1 cellular context compared by ENCODE assay signal in the genomic region with DNA sequence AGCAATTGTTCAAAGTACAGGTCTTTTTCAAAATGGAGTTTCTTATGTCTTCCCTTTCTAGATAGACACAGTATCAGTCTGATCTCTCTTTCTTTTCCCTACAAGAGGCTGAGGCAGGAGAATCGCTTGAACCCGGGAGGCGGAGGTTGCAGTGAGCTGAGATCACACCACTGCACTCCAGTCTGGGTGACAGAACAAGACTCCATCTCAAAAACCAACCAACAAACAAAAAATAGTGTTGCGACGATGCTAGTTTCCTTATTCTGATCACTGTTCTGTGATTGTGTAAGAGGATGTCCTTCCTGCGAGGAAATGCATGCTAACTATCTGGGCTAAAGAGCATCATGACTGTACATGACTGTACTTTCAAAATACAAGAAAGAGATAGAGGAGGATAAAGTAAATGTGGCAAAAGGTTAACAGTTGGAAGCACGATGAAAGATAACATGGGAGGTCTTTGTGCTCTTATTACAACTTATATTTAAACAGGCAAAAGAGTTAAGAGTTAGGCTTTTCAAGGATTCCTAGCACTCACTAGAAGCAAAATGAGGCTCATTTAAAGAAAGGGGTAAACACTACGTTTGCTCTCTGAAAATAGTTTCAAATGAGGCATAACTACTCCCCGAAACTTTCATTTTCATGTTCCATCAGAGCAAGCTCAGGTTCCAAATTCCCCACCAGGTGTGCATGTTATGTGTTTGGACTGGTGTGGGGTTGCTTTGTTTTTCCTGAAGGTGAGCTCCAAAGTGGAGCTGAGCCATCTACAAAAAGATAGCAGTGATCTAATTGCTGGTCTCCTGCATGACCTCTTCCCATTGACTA.
TF ChIP-seq lines count a peak whose summit lies in the region.

No MANE protein-coding gene starts in this region.

TF ChIP-seq in HepG2, 621 proteins besides CTCF, POLR2A, EP300 and RAD21 (continued from another document and continues in another):
- TF ChIP-seq, protein P1, sequence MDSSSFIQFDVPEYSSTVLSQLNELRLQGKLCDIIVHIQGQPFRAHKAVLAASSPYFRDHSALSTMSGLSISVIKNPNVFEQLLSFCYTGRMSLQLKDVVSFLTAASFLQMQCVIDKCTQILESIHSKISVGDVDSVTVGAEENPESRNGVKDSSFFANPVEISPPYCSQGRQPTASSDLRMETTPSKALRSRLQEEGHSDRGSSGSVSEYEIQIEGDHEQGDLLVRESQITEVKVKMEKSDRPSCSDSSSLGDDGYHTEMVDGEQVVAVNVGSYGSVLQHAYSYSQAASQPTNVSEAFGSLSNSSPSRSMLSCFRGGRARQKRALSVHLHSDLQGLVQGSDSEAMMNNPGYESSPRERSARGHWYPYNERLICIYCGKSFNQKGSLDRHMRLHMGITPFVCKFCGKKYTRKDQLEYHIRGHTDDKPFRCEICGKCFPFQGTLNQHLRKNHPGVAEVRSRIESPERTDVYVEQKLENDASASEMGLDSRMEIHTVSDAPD (CRISPR knock-in tag; IDR thresholded peaks at IDR 0.05), result no peak
- TF ChIP-seq PRMT3 (CRISPR knock-in tag; IDR thresholded peaks at IDR 0.05; ENCODE audit: borderline replicate concordance, low read depth), result no peak
- no peak for TF ChIP-seq ZNF547 (CRISPR knock-in tag; IDR thresholded peaks at IDR 0.05)
- 0 out of 2 replicates have a peak, but pooled peaks have one; percentile 23 for TF ChIP-seq SMC3 (IDR thresholded peaks at IDR 0.05; ENCODE audit: low read length)
- no peak for TF ChIP-seq SETDB1 (CRISPR knock-in tag; IDR thresholded peaks at IDR 0.05; ENCODE audit: borderline replicate concordance)
- TF ChIP-seq ZNF850 (CRISPR knock-in tag; conservative IDR thresholded peaks at IDR 0.05), result no peak
- TF ChIP-seq THYN1 (CRISPR knock-in tag; IDR thresholded peaks at IDR 0.05; ENCODE audit: borderline replicate concordance, low read depth), result no peak
- TF ChIP-seq PAWR (CRISPR knock-in tag; IDR thresholded peaks at IDR 0.05; ENCODE audit: borderline replicate concordance), result no peak
- TF ChIP-seq CBX1 (IDR thresholded peaks at IDR 0.05; ENCODE audit: low read depth), result no peak
- no peak for TF ChIP-seq ZNF383 (CRISPR knock-in tag; IDR thresholded peaks at IDR 0.05; ENCODE audit: borderline replicate concordance)
- no peak for TF ChIP-seq ATF7-NPFF (CRISPR knock-in tag; IDR thresholded peaks at IDR 0.05; ENCODE audit: low read depth)
- peak; percentile 76; the same call in 1 of the 2 replicates for TF ChIP-seq SOX5 (CRISPR knock-in tag; IDR thresholded peaks at IDR 0.05; ENCODE audit: borderline replicate concordance)
- TF ChIP-seq, protein P2, sequence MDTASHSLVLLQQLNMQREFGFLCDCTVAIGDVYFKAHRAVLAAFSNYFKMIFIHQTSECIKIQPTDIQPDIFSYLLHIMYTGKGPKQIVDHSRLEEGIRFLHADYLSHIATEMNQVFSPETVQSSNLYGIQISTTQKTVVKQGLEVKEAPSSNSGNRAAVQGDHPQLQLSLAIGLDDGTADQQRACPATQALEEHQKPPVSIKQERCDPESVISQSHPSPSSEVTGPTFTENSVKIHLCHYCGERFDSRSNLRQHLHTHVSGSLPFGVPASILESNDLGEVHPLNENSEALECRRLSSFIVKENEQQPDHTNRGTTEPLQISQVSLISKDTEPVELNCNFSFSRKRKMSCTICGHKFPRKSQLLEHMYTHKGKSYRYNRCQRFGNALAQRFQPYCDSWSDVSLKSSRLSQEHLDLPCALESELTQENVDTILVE (CRISPR knock-in tag; IDR thresholded peaks at IDR 0.05), result no peak
- TF ChIP-seq RFX3 (CRISPR knock-in tag; IDR thresholded peaks at IDR 0.05), result no peak
- TF ChIP-seq ZBTB20 (CRISPR knock-in tag; IDR thresholded peaks at IDR 0.05; ENCODE audit: borderline replicate concordance, low read depth), result no peak
- TF ChIP-seq ZNF20 (CRISPR knock-in tag; IDR thresholded peaks at IDR 0.05), result no peak
- TF ChIP-seq ZNF546 (CRISPR knock-in tag; conservative IDR thresholded peaks at IDR 0.05), result no peak
- TF ChIP-seq, protein P3, sequence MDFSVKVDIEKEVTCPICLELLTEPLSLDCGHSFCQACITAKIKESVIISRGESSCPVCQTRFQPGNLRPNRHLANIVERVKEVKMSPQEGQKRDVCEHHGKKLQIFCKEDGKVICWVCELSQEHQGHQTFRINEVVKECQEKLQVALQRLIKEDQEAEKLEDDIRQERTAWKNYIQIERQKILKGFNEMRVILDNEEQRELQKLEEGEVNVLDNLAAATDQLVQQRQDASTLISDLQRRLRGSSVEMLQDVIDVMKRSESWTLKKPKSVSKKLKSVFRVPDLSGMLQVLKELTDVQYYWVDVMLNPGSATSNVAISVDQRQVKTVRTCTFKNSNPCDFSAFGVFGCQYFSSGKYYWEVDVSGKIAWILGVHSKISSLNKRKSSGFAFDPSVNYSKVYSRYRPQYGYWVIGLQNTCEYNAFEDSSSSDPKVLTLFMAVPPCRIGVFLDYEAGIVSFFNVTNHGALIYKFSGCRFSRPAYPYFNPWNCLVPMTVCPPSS (IDR thresholded peaks at IDR 0.05), result no peak
- TF ChIP-seq, protein P4, sequence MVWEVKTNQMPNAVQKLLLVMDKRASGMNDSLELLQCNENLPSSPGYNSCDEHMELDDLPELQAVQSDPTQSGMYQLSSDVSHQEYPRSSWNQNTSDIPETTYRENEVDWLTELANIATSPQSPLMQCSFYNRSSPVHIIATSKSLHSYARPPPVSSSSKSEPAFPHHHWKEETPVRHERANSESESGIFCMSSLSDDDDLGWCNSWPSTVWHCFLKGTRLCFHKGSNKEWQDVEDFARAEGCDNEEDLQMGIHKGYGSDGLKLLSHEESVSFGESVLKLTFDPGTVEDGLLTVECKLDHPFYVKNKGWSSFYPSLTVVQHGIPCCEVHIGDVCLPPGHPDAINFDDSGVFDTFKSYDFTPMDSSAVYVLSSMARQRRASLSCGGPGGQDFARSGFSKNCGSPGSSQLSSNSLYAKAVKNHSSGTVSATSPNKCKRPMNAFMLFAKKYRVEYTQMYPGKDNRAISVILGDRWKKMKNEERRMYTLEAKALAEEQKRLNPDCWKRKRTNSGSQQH (CRISPR knock-in tag; IDR thresholded peaks at IDR 0.05; ENCODE audit: low read depth), result no peak
- no peak for TF ChIP-seq ZSCAN21 (CRISPR knock-in tag; IDR thresholded peaks at IDR 0.05; ENCODE audit: borderline replicate concordance)
- TF ChIP-seq, protein P5, sequence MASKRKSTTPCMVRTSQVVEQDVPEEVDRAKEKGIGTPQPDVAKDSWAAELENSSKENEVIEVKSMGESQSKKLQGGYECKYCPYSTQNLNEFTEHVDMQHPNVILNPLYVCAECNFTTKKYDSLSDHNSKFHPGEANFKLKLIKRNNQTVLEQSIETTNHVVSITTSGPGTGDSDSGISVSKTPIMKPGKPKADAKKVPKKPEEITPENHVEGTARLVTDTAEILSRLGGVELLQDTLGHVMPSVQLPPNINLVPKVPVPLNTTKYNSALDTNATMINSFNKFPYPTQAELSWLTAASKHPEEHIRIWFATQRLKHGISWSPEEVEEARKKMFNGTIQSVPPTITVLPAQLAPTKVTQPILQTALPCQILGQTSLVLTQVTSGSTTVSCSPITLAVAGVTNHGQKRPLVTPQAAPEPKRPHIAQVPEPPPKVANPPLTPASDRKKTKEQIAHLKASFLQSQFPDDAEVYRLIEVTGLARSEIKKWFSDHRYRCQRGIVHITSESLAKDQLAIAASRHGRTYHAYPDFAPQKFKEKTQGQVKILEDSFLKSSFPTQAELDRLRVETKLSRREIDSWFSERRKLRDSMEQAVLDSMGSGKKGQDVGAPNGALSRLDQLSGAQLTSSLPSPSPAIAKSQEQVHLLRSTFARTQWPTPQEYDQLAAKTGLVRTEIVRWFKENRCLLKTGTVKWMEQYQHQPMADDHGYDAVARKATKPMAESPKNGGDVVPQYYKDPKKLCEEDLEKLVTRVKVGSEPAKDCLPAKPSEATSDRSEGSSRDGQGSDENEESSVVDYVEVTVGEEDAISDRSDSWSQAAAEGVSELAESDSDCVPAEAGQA (IDR thresholded peaks at IDR 0.05; ENCODE audit: low read depth), result no peak
- TF ChIP-seq, protein P5 (CRISPR knock-in tag; IDR thresholded peaks at IDR 0.05; ENCODE audit: borderline replicate concordance), result no peak
- no peak for TF ChIP-seq ZFP36L1 (CRISPR knock-in tag; IDR thresholded peaks at IDR 0.05)
- TF ChIP-seq ZNF7 (CRISPR knock-in tag; IDR thresholded peaks at IDR 0.05), result no peak
- no peak for TF ChIP-seq ZNF781 (CRISPR knock-in tag; IDR thresholded peaks at IDR 0.05; ENCODE audit: borderline replicate concordance, not compliant biosample characterization)
- TF ChIP-seq AGO2 (optimal IDR thresholded peaks at IDR 0.05; ENCODE audit: low read depth, low read length), result no peak
- TF ChIP-seq, protein P6, sequence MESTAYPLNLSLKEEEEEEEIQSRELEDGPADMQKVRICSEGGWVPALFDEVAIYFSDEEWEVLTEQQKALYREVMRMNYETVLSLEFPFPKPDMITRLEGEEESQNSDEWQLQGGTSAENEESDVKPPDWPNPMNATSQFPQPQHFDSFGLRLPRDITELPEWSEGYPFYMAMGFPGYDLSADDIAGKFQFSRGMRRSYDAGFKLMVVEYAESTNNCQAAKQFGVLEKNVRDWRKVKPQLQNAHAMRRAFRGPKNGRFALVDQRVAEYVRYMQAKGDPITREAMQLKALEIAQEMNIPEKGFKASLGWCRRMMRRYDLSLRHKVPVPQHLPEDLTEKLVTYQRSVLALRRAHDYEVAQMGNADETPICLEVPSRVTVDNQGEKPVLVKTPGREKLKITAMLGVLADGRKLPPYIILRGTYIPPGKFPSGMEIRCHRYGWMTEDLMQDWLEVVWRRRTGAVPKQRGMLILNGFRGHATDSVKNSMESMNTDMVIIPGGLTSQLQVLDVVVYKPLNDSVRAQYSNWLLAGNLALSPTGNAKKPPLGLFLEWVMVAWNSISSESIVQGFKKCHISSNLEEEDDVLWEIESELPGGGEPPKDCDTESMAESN (CRISPR knock-in tag; conservative IDR thresholded peaks at IDR 0.05), result 0 out of 2 replicates have a peak, but pooled peaks have one; percentile 18
- TF ChIP-seq RFX1 (IDR thresholded peaks at IDR 0.05), result no peak
- TF ChIP-seq SP2 (CRISPR knock-in tag; IDR thresholded peaks at IDR 0.05), result no peak
- TF ChIP-seq, protein P7, sequence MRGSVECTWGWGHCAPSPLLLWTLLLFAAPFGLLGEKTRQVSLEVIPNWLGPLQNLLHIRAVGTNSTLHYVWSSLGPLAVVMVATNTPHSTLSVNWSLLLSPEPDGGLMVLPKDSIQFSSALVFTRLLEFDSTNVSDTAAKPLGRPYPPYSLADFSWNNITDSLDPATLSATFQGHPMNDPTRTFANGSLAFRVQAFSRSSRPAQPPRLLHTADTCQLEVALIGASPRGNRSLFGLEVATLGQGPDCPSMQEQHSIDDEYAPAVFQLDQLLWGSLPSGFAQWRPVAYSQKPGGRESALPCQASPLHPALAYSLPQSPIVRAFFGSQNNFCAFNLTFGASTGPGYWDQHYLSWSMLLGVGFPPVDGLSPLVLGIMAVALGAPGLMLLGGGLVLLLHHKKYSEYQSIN (CRISPR knock-in tag; IDR thresholded peaks at IDR 0.05; ENCODE audit: borderline replicate concordance), result no peak
- TF ChIP-seq ZNF629 (CRISPR knock-in tag; conservative IDR thresholded peaks at IDR 0.05), result no peak; the same call in 1 of the 2 replicates
- TF ChIP-seq NFRKB (IDR thresholded peaks at IDR 0.05), result no peak
- TF ChIP-seq ISX (CRISPR knock-in tag; conservative IDR thresholded peaks at IDR 0.05), result no peak
- no peak for TF ChIP-seq ZNF343 (CRISPR knock-in tag; IDR thresholded peaks at IDR 0.05)
- no peak for TF ChIP-seq BRD4 (CRISPR knock-in tag; IDR thresholded peaks at IDR 0.05)
- TF ChIP-seq, protein P8, sequence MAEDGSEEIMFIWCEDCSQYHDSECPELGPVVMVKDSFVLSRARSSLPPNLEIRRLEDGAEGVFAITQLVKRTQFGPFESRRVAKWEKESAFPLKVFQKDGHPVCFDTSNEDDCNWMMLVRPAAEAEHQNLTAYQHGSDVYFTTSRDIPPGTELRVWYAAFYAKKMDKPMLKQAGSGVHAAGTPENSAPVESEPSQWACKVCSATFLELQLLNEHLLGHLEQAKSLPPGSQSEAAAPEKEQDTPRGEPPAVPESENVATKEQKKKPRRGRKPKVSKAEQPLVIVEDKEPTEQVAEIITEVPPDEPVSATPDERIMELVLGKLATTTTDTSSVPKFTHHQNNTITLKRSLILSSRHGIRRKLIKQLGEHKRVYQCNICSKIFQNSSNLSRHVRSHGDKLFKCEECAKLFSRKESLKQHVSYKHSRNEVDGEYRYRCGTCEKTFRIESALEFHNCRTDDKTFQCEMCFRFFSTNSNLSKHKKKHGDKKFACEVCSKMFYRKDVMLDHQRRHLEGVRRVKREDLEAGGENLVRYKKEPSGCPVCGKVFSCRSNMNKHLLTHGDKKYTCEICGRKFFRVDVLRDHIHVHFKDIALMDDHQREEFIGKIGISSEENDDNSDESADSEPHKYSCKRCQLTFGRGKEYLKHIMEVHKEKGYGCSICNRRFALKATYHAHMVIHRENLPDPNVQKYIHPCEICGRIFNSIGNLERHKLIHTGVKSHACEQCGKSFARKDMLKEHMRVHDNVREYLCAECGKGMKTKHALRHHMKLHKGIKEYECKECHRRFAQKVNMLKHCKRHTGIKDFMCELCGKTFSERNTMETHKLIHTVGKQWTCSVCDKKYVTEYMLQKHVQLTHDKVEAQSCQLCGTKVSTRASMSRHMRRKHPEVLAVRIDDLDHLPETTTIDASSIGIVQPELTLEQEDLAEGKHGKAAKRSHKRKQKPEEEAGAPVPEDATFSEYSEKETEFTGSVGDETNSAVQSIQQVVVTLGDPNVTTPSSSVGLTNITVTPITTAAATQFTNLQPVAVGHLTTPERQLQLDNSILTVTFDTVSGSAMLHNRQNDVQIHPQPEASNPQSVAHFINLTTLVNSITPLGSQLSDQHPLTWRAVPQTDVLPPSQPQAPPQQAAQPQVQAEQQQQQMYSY (CRISPR knock-in tag; IDR thresholded peaks at IDR 0.05), result no peak
- TF ChIP-seq ZNF883 (CRISPR knock-in tag; IDR thresholded peaks at IDR 0.05; ENCODE audit: not compliant biosample characterization), result no peak
- no peak for TF ChIP-seq PCBP2 (optimal IDR thresholded peaks at IDR 0.05; ENCODE audit: low read depth, low read length, poor library complexity, severe bottlenecking)
- TF ChIP-seq KAT2B (IDR thresholded peaks at IDR 0.05; ENCODE audit: borderline replicate concordance, low read depth, low read length), result no peak
